In genomic region chr1:228085287-228085926, GRCh38 we compare ENCODE assay signal across 8 cellular contexts. TPM values are rescaled to one million over a fixed set of nuclear protein-coding genes. Genes with fewer than 3 reads are reported as not detected.
DNase-seq lines count a peak whose midpoint lies in the region; ATAC-seq lines count a peak whose summit lies in the region.

No MANE protein-coding gene starts in this region.

- H3K4me3 Mint-ChIP-seq in activated T-cell treated with anti-CD3 and anti-CD28 coated beads, Interleukin-2, amount 50 U/mL, for 72 hours = peak overlapping the region; percentile 88 to 91
- H3K4me3 Mint-ChIP-seq in activated naive CD8-positive, alpha-beta T cell = peak overlapping the region; percentile 94

- DNase-seq in activated T-cell treated with anti-CD3 and anti-CD28 coated beads, Interleukin-2, amount 50 U/mL, for 72 hours = no peak
- no peak for DNase-seq in activated T-cell treated with anti-CD3 and anti-CD28 coated beads, Interleukin-2, amount 50 U/mL, for 1 hour
- DNase-seq in iPS-NIHi7 (ENCODE audit: extremely low spot score) = peak; percentile 60
- no peak for DNase-seq in substantia nigra (lab: John Stamatoyannopoulos, UW)
- no peak for DNase-seq in NCI-H345 (lab: John Stamatoyannopoulos, UW)
- no peak for DNase-seq in NCI-H524 treated with DMSO at 0.1 percent for 48 hours (lab: John Stamatoyannopoulos, UW)

- H3K27me3 Mint-ChIP-seq in activated T-cell treated with anti-CD3 and anti-CD28 coated beads, Interleukin-2, amount 50 U/mL, for 72 hours (ENCODE audit: low read depth) = no peaks in the 10 kb centered on the region
- no peaks in the 10 kb centered on the region for H3K27me3 Mint-ChIP-seq in activated naive CD8-positive, alpha-beta T cell

- peaks cover 19 to 20% of the 10 kb centered on the region in 2 donors for H3K36me3 Mint-ChIP-seq in activated T-cell treated with anti-CD3 and anti-CD28 coated beads, Interleukin-2, amount 50 U/mL, for 72 hours (ENCODE audit: insufficient read depth in 2 of 2)
- H3K36me3 Mint-ChIP-seq in activated naive CD8-positive, alpha-beta T cell = peaks cover 12% of the 10 kb centered on the region

- peaks cover 74% of the 10 kb centered on the region for H3K4me1 Mint-ChIP-seq in activated T-cell treated with anti-CD3 and anti-CD28 coated beads, Interleukin-2, amount 50 U/mL, for 72 hours (ENCODE audit: low read depth)
- H3K4me1 Mint-ChIP-seq in activated naive CD8-positive, alpha-beta T cell (ENCODE audit: low read depth) = peaks cover 66% of the 10 kb centered on the region

- no peak for ATAC-seq in activated T-cell treated with anti-CD3 and anti-CD28 coated beads, Interleukin-2, amount 50 U/mL, for 72 hours (replicated peaks in 1 of 2)
- no peak for ATAC-seq in GM21717 (IDR thresholded peaks at IDR 0.05; ENCODE audit: unreplicated experiment)

- H3K9me3 Mint-ChIP-seq in activated T-cell treated with anti-CD3 and anti-CD28 coated beads, Interleukin-2, amount 50 U/mL, for 72 hours = no peaks in the 10 kb centered on the region
- H3K9me3 Mint-ChIP-seq in activated naive CD8-positive, alpha-beta T cell (ENCODE audit: low read depth) = no peaks in the 10 kb centered on the region

- peak overlapping the region; percentile 26 for H3K27ac ChIP-seq in substantia nigra (ENCODE audit: low read depth, low read length, poor library complexity, severe bottlenecking)

- peak overlapping the region; percentile 97 for H3K27ac Mint-ChIP-seq in activated T-cell treated with anti-CD3 and anti-CD28 coated beads, Interleukin-2, amount 50 U/mL, for 72 hours
- H3K27ac Mint-ChIP-seq in activated naive CD8-positive, alpha-beta T cell = peak overlapping the region; percentile 96

RNA-seq across cellular contexts. Expression of gene ARF1, which starts 2.9 kb away (rescaled TPM):
- 100 to 1,000 TPM; 327 to 369 TPM for total RNA-seq in activated T-cell treated with anti-CD3 and anti-CD28 coated beads, Interleukin-2, amount 50 U/mL, for 72 hours

RNA-seq across cellular contexts. Expression of gene C1orf35, which starts 17.7 kb away (rescaled TPM):
- 10 to 100 TPM; 18.2 to 27.3 TPM for total RNA-seq in activated T-cell treated with anti-CD3 and anti-CD28 coated beads, Interleukin-2, amount 50 U/mL, for 72 hours

RNA-seq across cellular contexts. Expression of gene MRPL55, which starts 23.7 kb away (rescaled TPM):
- 10 to 100 TPM; 36.1 to 36.7 TPM for total RNA-seq in activated T-cell treated with anti-CD3 and anti-CD28 coated beads, Interleukin-2, amount 50 U/mL, for 72 hours

RNA-seq across cellular contexts. Expression of gene GUK1, which starts 54.7 kb away (rescaled TPM):
- 100 to 1,000 TPM; 130 to 148 TPM for total RNA-seq in activated T-cell treated with anti-CD3 and anti-CD28 coated beads, Interleukin-2, amount 50 U/mL, for 72 hours
